ENCODE assay signal across 1 cellular context in genomic region chr4:23290656-23291055, GRCh38.
TF ChIP-seq lines count a peak whose summit lies in the region.

No MANE protein-coding gene starts in this region.

TF ChIP-seq in GM12878, 131 proteins besides CTCF, POLR2A, EP300 and RAD21 (continued from another document):
- TF ChIP-seq CBFB (IDR thresholded peaks at IDR 0.05; ENCODE audit: low read depth): no peak
- TF ChIP-seq TCF3 (IDR thresholded peaks at IDR 0.05; ENCODE audit: borderline replicate concordance, insufficient read depth, low read depth, low read length): no peak
- no peak for TF ChIP-seq ZBTB40 (IDR thresholded peaks at IDR 0.05; ENCODE audit: borderline replicate concordance)
- TF ChIP-seq KAT2A (conservative IDR thresholded peaks at IDR 0.05; ENCODE audit: control insufficient read depth, low read depth, low read length): no peak
